ENCODE assay signal across 8 cellular contexts in the genomic region with DNA sequence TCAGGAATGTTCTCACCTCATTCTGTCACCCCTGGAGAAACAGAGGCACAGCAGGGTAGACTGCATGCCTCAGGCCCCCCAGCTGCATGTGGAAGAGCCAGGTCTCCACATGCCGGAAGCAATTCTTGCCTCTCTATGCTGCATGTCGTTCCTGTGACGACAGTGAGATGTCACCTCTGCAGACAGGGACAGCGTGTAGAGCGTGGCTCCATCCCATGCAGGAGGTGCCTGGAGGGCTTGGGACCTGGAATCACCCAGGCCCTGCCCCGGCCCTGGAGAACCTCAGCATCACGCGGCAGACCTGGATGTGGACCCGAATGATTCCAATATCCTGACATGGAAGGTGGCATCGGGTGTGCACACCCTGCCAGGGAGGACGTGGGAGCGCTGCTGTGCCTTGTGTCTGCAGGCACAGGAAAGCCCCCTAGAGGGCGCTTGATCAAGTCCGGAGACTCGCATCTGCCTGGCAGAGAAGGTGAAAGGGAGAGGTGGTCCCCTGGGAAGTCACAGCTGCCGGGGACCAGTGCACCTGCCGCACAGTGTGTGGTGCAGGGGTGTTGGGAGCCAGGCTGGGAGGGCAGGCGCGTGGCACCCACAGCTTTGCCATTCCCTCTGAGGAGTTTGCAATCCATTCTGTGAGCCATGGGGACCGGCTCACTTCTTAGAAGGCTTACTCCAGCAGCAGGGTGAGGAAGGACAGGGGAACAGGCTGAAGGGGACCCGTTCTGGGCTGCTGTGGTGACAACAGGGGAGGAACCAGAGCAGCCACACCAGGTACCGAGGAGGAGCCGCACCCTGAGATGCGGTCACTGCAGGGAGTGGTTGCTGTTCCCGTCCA. TPM values are rescaled to one million over a fixed set of nuclear protein-coding genes. Genes with fewer than 3 reads are reported as not detected.
DNase-seq lines count a peak whose midpoint lies in the region; ATAC-seq and TF ChIP-seq lines count a peak whose summit lies in the region.

No MANE protein-coding gene starts in this region.

- H3K36me3 Mint-ChIP-seq in activated CD4-positive, alpha-beta T cell treated with anti-CD3 and anti-CD28 coated beads, Interleukin-2, amount 10 ng/mL, durations not matched to agents 7 days and 5 days (ENCODE audit: low read depth) = no peaks in the 10 kb centered on the region

- no peak overlapping the region for H3K4me3 Mint-ChIP-seq in activated CD4-positive, alpha-beta T cell treated with anti-CD3 and anti-CD28 coated beads, Interleukin-2, amount 10 ng/mL, durations not matched to agents 7 days and 5 days

- intact Hi-C loops in heart left ventricle (cut with DNase I) = loop anchor here in 2 of 10 donors (10.0 kb wide), 2 partner anchors 112 to 142 kb away; no protein-coding TSS in a partner anchor

- peaks cover 4% of the 10 kb centered on the region for H3K27me3 Mint-ChIP-seq in activated CD4-positive, alpha-beta T cell treated with anti-CD3 and anti-CD28 coated beads, Interleukin-2, amount 10 ng/mL, durations not matched to agents 7 days and 5 days

- no peak overlapping the region for H3K27ac Mint-ChIP-seq in activated CD4-positive, alpha-beta T cell treated with anti-CD3 and anti-CD28 coated beads, Interleukin-2, amount 10 ng/mL, durations not matched to agents 7 days and 5 days

- H3K4me3 ChIP-seq in heart left ventricle = no peak overlapping the region
- H3K4me3 ChIP-seq in right atrium auricular region = no peak overlapping the region
- H3K4me3 ChIP-seq in HEK293 (ENCODE audit: low read depth, low read length) = no peak overlapping the region
- no peak overlapping the region for H3K4me3 ChIP-seq in coronary artery

- TF ChIP-seq POLR2A in heart left ventricle (IDR thresholded peaks at IDR 0.05) = no peak

- DNase-seq in heart left ventricle (no peak), right atrium auricular region (ENCODE audit: low spot score) (no peak), NAMALWA (ENCODE audit: low spot score) (peak; percentile 89), omental fat pad (ENCODE audit: low spot score) (no peak), coronary artery (ENCODE audit: low spot score) (no peak)
- peak; percentile 56 for DNase-seq in activated CD4-positive, alpha-beta T cell treated with anti-CD3 and anti-CD28 coated beads, Interleukin-2, amount 10 ng/mL, durations not matched to agents 7 days and 5 days

- POLR2A ChIA-PET in HEK293 (lab: Yijun Ruan, JAX) = no interaction called here
- POLR2A ChIA-PET in activated CD4-positive, alpha-beta T cell treated with anti-CD3 and anti-CD28 coated beads, Interleukin-2, amount 10 ng/mL, durations not matched to agents 7 days and 5 days (lab: Charles Lee) = no interaction called here

- peak in 3 of 4 donors; percentile 41 to 55 (median 47) for ATAC-seq in heart left ventricle
- ATAC-seq in esophagus mucosa = peak; percentile 46
- peak; percentile 23 for ATAC-seq in omental fat pad (ENCODE audit: low FRiP score)

- H3K27me3 ChIP-seq in heart left ventricle = peaks cover 5 to 51% (median 16%) of the 10 kb centered on the region in 9 donors
- peaks cover 0 to 1% of the 10 kb centered on the region in 2 donors for H3K27me3 ChIP-seq in right atrium auricular region

- H3K4me1 ChIP-seq in heart left ventricle (no peaks in the 10 kb centered on the region), right atrium auricular region (no peaks in the 10 kb centered on the region), HEK293 (ENCODE audit: control insufficient read depth, insufficient read depth, low read length) (no peaks in the 10 kb centered on the region)

- no peaks in the 10 kb centered on the region for H3K36me3 ChIP-seq in heart left ventricle
- no peaks in the 10 kb centered on the region for H3K36me3 ChIP-seq in right atrium auricular region
- no peaks in the 10 kb centered on the region for H3K36me3 ChIP-seq in HEK293 (ENCODE audit: control insufficient read depth in 2 of 2, insufficient read depth in 1 of 2, low read length in 2 of 2)

- no peaks in the 10 kb centered on the region for H3K9me3 Mint-ChIP-seq in activated CD4-positive, alpha-beta T cell treated with anti-CD3 and anti-CD28 coated beads, Interleukin-2, amount 10 ng/mL, durations not matched to agents 7 days and 5 days

- H3K4me1 Mint-ChIP-seq in activated CD4-positive, alpha-beta T cell treated with anti-CD3 and anti-CD28 coated beads, Interleukin-2, amount 10 ng/mL, durations not matched to agents 7 days and 5 days = no peaks in the 10 kb centered on the region

- CTCF ChIA-PET in HEK293 (lab: Yijun Ruan, JAX) = interaction anchor here (0.7 to 2.9 kb wide), 16 partner anchors 9 to 177 kb away, joined by 3 to 8 read pairs (median 3); no protein-coding TSS in a partner anchor
- CTCF ChIA-PET in activated CD4-positive, alpha-beta T cell treated with anti-CD3 and anti-CD28 coated beads, Interleukin-2, amount 10 ng/mL, durations not matched to agents 7 days and 5 days (lab: Charles Lee) = no interaction called here

- no peaks in the 10 kb centered on the region for H3K9me3 ChIP-seq in heart left ventricle
- no peaks in the 10 kb centered on the region for H3K9me3 ChIP-seq in right atrium auricular region
- no peaks in the 10 kb centered on the region for H3K9me3 ChIP-seq in HEK293 (ENCODE audit: control insufficient read depth, insufficient read depth, low read depth, low read length)

- TF ChIP-seq CTCF in heart left ventricle (IDR thresholded peaks at IDR 0.05) (peak; percentile 32 to 64 (median 52)), right atrium auricular region (IDR thresholded peaks at IDR 0.05) (peak in 1 of 2 donors; percentile 61), HEK293 (tag by site-specific recombination; IDR thresholded peaks at IDR 0.05) (peak; percentile 92), omental fat pad (IDR thresholded peaks at IDR 0.05) (no peak), coronary artery (IDR thresholded peaks at IDR 0.05) (no peak)

- H3K27ac ChIP-seq in heart left ventricle = no peak overlapping the region
- H3K27ac ChIP-seq in right atrium auricular region = no peak overlapping the region
- no peak overlapping the region for H3K27ac ChIP-seq in HEK293 (ENCODE audit: extremely low read depth, low read depth, low read length)
- no peak overlapping the region for H3K27ac ChIP-seq in coronary artery

- 35 to 46% (median 37%) methylated on average over 13 to 25 of the region's 25 CpGs for WGBS in heart left ventricle, 4 donors

TF ChIP-seq in HEK293, 187 proteins besides CTCF, POLR2A, EP300 and RAD21 (continues in another document):
- TF ChIP-seq ZBTB17 (tag by site-specific recombination; IDR thresholded peaks at IDR 0.05) (peak; percentile 55; the same call in 1 of the 2 replicates), ZNF423 (tag by site-specific recombination; IDR thresholded peaks at IDR 0.05) (peak; percentile 59; the same call in 1 of the 2 replicates), ZSCAN30 (tag by site-specific recombination; IDR thresholded peaks at IDR 0.05) (peak; percentile 42; the same call in 1 of the 2 replicates), ZNF2 (tag by site-specific recombination; IDR thresholded peaks at IDR 0.05) (peak; percentile 91; the same call in 1 of the 2 replicates), ZNF175 (tag by site-specific recombination; IDR thresholded peaks at IDR 0.05) (no peak), ZNF600 (tag by site-specific recombination; IDR thresholded peaks at IDR 0.05) (peak; percentile 74), ZNF621 (tag by site-specific recombination; IDR thresholded peaks at IDR 0.05) (no peak), WT1 (tag by site-specific recombination; IDR thresholded peaks at IDR 0.05) (no peak), ZIC2 (tag by site-specific recombination; IDR thresholded peaks at IDR 0.05) (peak; percentile 30; the same call in 1 of the 2 replicates), RBAK (tag by site-specific recombination; IDR thresholded peaks at IDR 0.05) (no peak), GLIS1 (tag by site-specific recombination; IDR thresholded peaks at IDR 0.05) (peak; percentile 75; the same call in 1 of the 2 replicates), ZNF302 (tag by site-specific recombination; IDR thresholded peaks at IDR 0.05; ENCODE audit: low read depth) (no peak), ZNF660 (tag by site-specific recombination; IDR thresholded peaks at IDR 0.05) (no peak), ZFHX2 (tag by site-specific recombination; conservative IDR thresholded peaks at IDR 0.05) (0 out of 2 replicates have a peak, but pooled peaks have one; percentile 31)
- TF ChIP-seq, protein P1, sequence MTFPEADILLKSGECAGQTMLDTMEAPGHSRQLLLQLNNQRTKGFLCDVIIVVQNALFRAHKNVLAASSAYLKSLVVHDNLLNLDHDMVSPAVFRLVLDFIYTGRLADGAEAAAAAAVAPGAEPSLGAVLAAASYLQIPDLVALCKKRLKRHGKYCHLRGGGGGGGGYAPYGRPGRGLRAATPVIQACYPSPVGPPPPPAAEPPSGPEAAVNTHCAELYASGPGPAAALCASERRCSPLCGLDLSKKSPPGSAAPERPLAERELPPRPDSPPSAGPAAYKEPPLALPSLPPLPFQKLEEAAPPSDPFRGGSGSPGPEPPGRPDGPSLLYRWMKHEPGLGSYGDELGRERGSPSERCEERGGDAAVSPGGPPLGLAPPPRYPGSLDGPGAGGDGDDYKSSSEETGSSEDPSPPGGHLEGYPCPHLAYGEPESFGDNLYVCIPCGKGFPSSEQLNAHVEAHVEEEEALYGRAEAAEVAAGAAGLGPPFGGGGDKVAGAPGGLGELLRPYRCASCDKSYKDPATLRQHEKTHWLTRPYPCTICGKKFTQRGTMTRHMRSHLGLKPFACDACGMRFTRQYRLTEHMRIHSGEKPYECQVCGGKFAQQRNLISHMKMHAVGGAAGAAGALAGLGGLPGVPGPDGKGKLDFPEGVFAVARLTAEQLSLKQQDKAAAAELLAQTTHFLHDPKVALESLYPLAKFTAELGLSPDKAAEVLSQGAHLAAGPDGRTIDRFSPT (tag by site-specific recombination; IDR thresholded peaks at IDR 0.05) = peak; percentile 40; the same call in 1 of the 2 replicates
- TF ChIP-seq, protein P2, sequence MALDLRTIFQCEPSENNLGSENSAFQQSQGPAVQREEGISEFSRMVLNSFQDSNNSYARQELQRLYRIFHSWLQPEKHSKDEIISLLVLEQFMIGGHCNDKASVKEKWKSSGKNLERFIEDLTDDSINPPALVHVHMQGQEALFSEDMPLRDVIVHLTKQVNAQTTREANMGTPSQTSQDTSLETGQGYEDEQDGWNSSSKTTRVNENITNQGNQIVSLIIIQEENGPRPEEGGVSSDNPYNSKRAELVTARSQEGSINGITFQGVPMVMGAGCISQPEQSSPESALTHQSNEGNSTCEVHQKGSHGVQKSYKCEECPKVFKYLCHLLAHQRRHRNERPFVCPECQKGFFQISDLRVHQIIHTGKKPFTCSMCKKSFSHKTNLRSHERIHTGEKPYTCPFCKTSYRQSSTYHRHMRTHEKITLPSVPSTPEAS (tag by site-specific recombination; IDR thresholded peaks at IDR 0.05) = peak; percentile 95

RNA-seq across cellular contexts. Expression of a gene that starts 45.3 kb away (rescaled TPM):
- total RNA-seq in heart left ventricle (under 1 TPM in 1 of 9 donors, not detected in 8; 0.06 TPM), right atrium auricular region (not detected), esophagus mucosa (not detected), omental fat pad (under 1 TPM in 2 of 4 donors, not detected in 2; 0.09 to 0.12 TPM)
- polyA plus RNA-seq in heart left ventricle = under 1 TPM in 1 of 2 donors, not detected in 1; 0.08 TPM
- not detected for total RNA-seq in activated CD4-positive, alpha-beta T cell treated with anti-CD3 and anti-CD28 coated beads, Interleukin-2, amount 10 ng/mL, durations not matched to agents 7 days and 5 days

Comparison
In these comparisons a context has a peak if more than half of its experiments do, and no peak if none do; other contexts are left out.
1. DNase-seq: peak in NAMALWA (single experiment) and activated CD4-positive, alpha-beta T cell treated with anti-CD3 and anti-CD28 coated beads, Interleukin-2, amount 10 ng/mL, durations not matched to agents 7 days and 5 days (single experiment); none in heart left ventricle (0 of 5), right atrium auricular region (single experiment), omental fat pad (single experiment) and coronary artery (single experiment).
2. CTCF ChIP-seq: peak in heart left ventricle (12 of 12) and HEK293 (single experiment); none in omental fat pad (0 of 3) and coronary artery (single experiment).
3. Peak in every context shown above with its lines, with median percentiles within 50 percentile points of each other: ATAC-seq.